In genomic region chr10:100340948-100341847, GRCh38 we compare ENCODE assay signal across 9 cellular contexts. TPM values are rescaled to one million over a fixed set of nuclear protein-coding genes. Genes with fewer than 3 reads are reported as not detected.
A peak's percentile ranks its signal among the peaks of the same experiment; 100 is the strongest.
DNase-seq lines count a peak whose midpoint lies in the region; ATAC-seq and TF ChIP-seq lines count a peak whose summit lies in the region.
"Had no signal": no experiment of that assay in that cellular context is flagged by ENCODE, and none has a peak within 500 bp of the region (broad histone marks: within the 10 kb centered on the region; RNA-seq: fewer than 3 reads in every experiment).

No MANE protein-coding gene starts in this region.

- H3K9me3 ChIP-seq in gastroesophageal sphincter = no peaks in the 10 kb centered on the region
- no peaks in the 10 kb centered on the region for H3K9me3 ChIP-seq in aorta (ENCODE audit: control insufficient read depth, low read length)

- no peak for DNase-seq in activated naive CD4-positive, alpha-beta T cell (lab: John Stamatoyannopoulos, UW)
- no peak for DNase-seq in neural crest cell (ENCODE audit: low read depth, low spot score)
- DNase-seq in aorta = peak in 1 of 2 donors; percentile 84
- DNase-seq in GOT3 (lab: John Stamatoyannopoulos, UW) = no peak
- DNase-seq in GDM1 (lab: John Stamatoyannopoulos, UW) = no peak
- DNase-seq: SIG-M5 had no signal

- H3K27ac Mint-ChIP-seq in activated naive CD4-positive, alpha-beta T cell treated with anti-CD3 and anti-CD28 coated beads, Interleukin-2, amount 50 U/mL, for 24 hours = peak overlapping the region; percentile 63
- peak overlapping the region; percentile 94 for H3K27ac Mint-ChIP-seq in neural crest cell (ENCODE audit: unreplicated experiment)

- TF ChIP-seq EP300 in gastroesophageal sphincter (IDR thresholded peaks at IDR 0.05) = no peak

- peak; percentile 62 for ATAC-seq in gastroesophageal sphincter
- ATAC-seq in aorta (ENCODE audit: low FRiP score) = peak; percentile 54
- no peak for ATAC-seq in GM18870 (IDR thresholded peaks at IDR 0.05; ENCODE audit: unreplicated experiment)

- TF ChIP-seq CTCF in gastroesophageal sphincter (IDR thresholded peaks at IDR 0.05) (no peak), neural crest cell (conservative IDR thresholded peaks at IDR 0.05) (no peak)

- no peaks in the 10 kb centered on the region for H3K9me3 Mint-ChIP-seq in activated naive CD4-positive, alpha-beta T cell treated with anti-CD3 and anti-CD28 coated beads, Interleukin-2, amount 50 U/mL, for 24 hours
- H3K9me3 Mint-ChIP-seq in neural crest cell = no peaks in the 10 kb centered on the region

- intact Hi-C loops in aorta (cut with DNase I) = loop anchor here in 1 of 2 donors (10.0 kb wide), 1 partner anchor 194 kb away; the partner anchor contains the start of gene HIF1AN

- H3K4me3 ChIP-seq in gastroesophageal sphincter (no peak overlapping the region), aorta (ENCODE audit: low read length in 2 of 2) (no peak overlapping the region)

- TF ChIP-seq POLR2A in gastroesophageal sphincter (IDR thresholded peaks at IDR 0.05) = no peak

- H3K36me3 Mint-ChIP-seq in activated naive CD4-positive, alpha-beta T cell treated with anti-CD3 and anti-CD28 coated beads, Interleukin-2, amount 50 U/mL, for 24 hours = no peaks in the 10 kb centered on the region
- H3K36me3 Mint-ChIP-seq in neural crest cell (ENCODE audit: low read depth) = no peaks in the 10 kb centered on the region

- H3K27ac ChIP-seq in gastroesophageal sphincter = peak overlapping the region in 2 of 4 donors; percentile 21 to 27
- no peak overlapping the region for H3K27ac ChIP-seq in aorta (ENCODE audit: low read depth in 1 of 2, low read length in 2 of 2)

- H3K36me3 ChIP-seq in gastroesophageal sphincter (no peaks in the 10 kb centered on the region), aorta (ENCODE audit: control insufficient read depth in 1 of 2, insufficient read depth in 2 of 2, low read length in 1 of 2) (no peaks in the 10 kb centered on the region)

- H3K27me3 Mint-ChIP-seq in activated naive CD4-positive, alpha-beta T cell treated with anti-CD3 and anti-CD28 coated beads, Interleukin-2, amount 50 U/mL, for 24 hours = no peaks in the 10 kb centered on the region
- peaks cover 2% of the 10 kb centered on the region for H3K27me3 Mint-ChIP-seq in neural crest cell (ENCODE audit: low read depth)

- H3K4me1 ChIP-seq in gastroesophageal sphincter = peaks cover 0 to 4% (median 3%) of the 10 kb centered on the region in 3 donors
- H3K4me1 ChIP-seq in aorta (ENCODE audit: control insufficient read depth in 1 of 2, insufficient read depth in 2 of 2, low read length in 2 of 2) = no peaks in the 10 kb centered on the region

- no peak overlapping the region for H3K4me3 Mint-ChIP-seq in activated naive CD4-positive, alpha-beta T cell treated with anti-CD3 and anti-CD28 coated beads, Interleukin-2, amount 50 U/mL, for 24 hours
- H3K4me3 Mint-ChIP-seq in neural crest cell = peak overlapping the region; percentile 70

- 71 to 73% methylated on average over 6 to 9 of the region's 12 CpGs for WGBS in gastroesophageal sphincter (ENCODE audit: low coverage in 1 of 2), 2 donors
- 55 to 58% methylated on average over 12 of the region's 12 CpGs for WGBS in aorta, 2 donors

- H3K27me3 ChIP-seq in gastroesophageal sphincter (peaks cover 22% of the 10 kb centered on the region), aorta (ENCODE audit: control insufficient read depth in 1 of 2, insufficient read depth in 2 of 2, low read length in 1 of 2) (no peaks in the 10 kb centered on the region)

- H3K4me1 Mint-ChIP-seq in activated naive CD4-positive, alpha-beta T cell treated with anti-CD3 and anti-CD28 coated beads, Interleukin-2, amount 50 U/mL, for 24 hours = peaks cover 7% of the 10 kb centered on the region
- peaks cover 53% of the 10 kb centered on the region for H3K4me1 Mint-ChIP-seq in neural crest cell

RNA-seq across cellular contexts. Expression of gene SCD, which starts 5.8 kb away (rescaled TPM):
- 10 to 100 TPM in 3 of 4 donors, 1 to 10 TPM in 1; 9.1 to 25.2 (median 14.0) TPM for total RNA-seq in gastroesophageal sphincter
- 969 and 975 TPM in 2 replicates for total RNA-seq in neural crest cell
- total RNA-seq in aorta = 10 to 100 TPM; 22.7 to 47.3 TPM
- polyA plus RNA-seq in aorta = 10 to 100 TPM in 1 of 2 donors, 1 to 10 TPM in 1; 1.6 to 12.6 TPM

RNA-seq across cellular contexts. Expression of gene PKD2L1, which starts 11.2 kb away (rescaled TPM):
- total RNA-seq in gastroesophageal sphincter (not detected), neural crest cell (0.14 TPM in 1 of 2 replicates, not detected in the other), aorta (1 to 10 TPM in 1 of 2 donors, under 1 TPM in 1; 0.71 to 1.1 TPM)
- polyA plus RNA-seq in aorta = under 1 TPM; 0.25 to 0.87 TPM

RNA-seq across cellular contexts. Expression of gene BLOC1S2, which starts 54.7 kb away (rescaled TPM):
- total RNA-seq in gastroesophageal sphincter (10 to 100 TPM; 13.8 to 29.6 (median 19.3) TPM), neural crest cell (32.9 and 37.5 TPM in 2 replicates), aorta (10 to 100 TPM; 21.9 to 26.4 TPM)
- polyA plus RNA-seq in aorta = 10 to 100 TPM; 30.7 to 58.4 TPM

Comparison
In these comparisons a context has a peak if more than half of its experiments do, and no peak if none do; other contexts are left out.
1. RNA of gene SCD, which starts 5.8 kb away (total RNA-seq): 969 to 975 TPM in neural crest cell; 22.7 to 47.3 TPM in aorta and 9.1 to 25.2 TPM in gastroesophageal sphincter; every median in the first group is over 10 times any median in the second.